1 cellular context compared by ENCODE assay signal in the genomic region with DNA sequence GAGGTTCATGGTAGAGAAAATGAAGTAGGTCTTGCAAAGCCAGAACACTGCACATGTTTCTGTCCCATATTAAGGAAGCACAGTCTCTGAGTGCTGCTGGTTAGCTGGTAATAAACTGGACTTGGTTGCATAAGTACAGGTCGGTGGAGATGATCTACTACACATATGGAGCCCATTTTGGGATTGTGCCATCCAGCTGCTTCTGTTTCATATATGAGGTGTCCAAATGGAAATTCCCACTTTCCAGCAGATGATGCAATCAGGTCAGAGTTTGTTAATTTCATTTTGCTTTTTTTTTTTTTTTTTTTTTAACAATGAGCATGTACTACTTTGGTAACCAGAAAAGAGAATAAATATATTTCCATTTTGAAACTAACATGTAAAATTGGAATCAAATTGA.
TF ChIP-seq lines count a peak whose summit lies in the region.

No MANE protein-coding gene starts in this region.

TF ChIP-seq in IMR-90, 13 proteins besides CTCF, POLR2A, EP300 and RAD21:
- TF ChIP-seq RFX5 (IDR thresholded peaks at IDR 0.05; ENCODE audit: low read depth, low read length) (no peak), SMC3 (IDR thresholded peaks at IDR 0.05; ENCODE audit: low read depth, low read length) (no peak), MAFK (IDR thresholded peaks at IDR 0.05; ENCODE audit: low read depth, low read length) (no peak), CHD1 (IDR thresholded peaks at IDR 0.05; ENCODE audit: low read depth, low read length) (no peak), FOS (IDR thresholded peaks at IDR 0.05; ENCODE audit: low read depth, low read length) (no peak), BHLHE40 (IDR thresholded peaks at IDR 0.05; ENCODE audit: low read depth, low read length) (no peak), USF2 (IDR thresholded peaks at IDR 0.05; ENCODE audit: low read depth, low read length) (no peak), MXI1 (IDR thresholded peaks at IDR 0.05; ENCODE audit: borderline replicate concordance, low read depth, low read length) (no peak), MAZ (IDR thresholded peaks at IDR 0.05; ENCODE audit: borderline replicate concordance, low read depth, low read length) (no peak), NFE2L2 (IDR thresholded peaks at IDR 0.05; ENCODE audit: low read depth, low read length) (no peak), CEBPB (IDR thresholded peaks at IDR 0.05; ENCODE audit: low read depth, low read length) (no peak), RCOR1 (IDR thresholded peaks at IDR 0.05; ENCODE audit: insufficient replicate concordance, low read length) (no peak)
- TF ChIP-seq, protein P1, sequence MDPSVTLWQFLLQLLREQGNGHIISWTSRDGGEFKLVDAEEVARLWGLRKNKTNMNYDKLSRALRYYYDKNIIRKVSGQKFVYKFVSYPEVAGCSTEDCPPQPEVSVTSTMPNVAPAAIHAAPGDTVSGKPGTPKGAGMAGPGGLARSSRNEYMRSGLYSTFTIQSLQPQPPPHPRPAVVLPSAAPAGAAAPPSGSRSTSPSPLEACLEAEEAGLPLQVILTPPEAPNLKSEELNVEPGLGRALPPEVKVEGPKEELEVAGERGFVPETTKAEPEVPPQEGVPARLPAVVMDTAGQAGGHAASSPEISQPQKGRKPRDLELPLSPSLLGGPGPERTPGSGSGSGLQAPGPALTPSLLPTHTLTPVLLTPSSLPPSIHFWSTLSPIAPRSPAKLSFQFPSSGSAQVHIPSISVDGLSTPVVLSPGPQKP (IDR thresholded peaks at IDR 0.05; ENCODE audit: borderline replicate concordance, low read depth, low read length): no peak
